Comparison of ENCODE assay signal across 20 cellular contexts in the genomic region with DNA sequence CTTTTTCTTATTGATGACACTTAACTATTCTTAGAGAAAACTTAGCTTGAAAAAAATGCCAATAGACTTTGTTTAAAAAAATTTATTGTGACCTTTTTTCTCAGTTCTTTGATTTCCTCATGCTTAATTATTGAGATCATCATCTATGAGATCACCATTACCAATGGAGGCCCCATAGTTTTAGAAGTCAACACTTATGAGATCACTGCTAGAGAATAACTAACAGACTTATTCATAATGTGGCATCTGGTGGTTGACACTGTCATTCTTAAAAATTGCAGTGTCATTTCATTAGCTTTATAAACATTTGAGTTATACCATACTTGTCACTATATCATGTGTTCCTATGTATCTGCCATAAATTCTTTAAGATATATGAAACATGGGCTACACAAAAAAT. TPM values are rescaled to one million over a fixed set of nuclear protein-coding genes. Genes with fewer than 3 reads are reported as not detected.
DNase-seq lines count a peak whose midpoint lies in the region; ATAC-seq, FAIRE-seq and TF ChIP-seq lines count a peak whose summit lies in the region.
"Had no signal": no experiment of that assay in that cellular context is flagged by ENCODE, and none has a peak within 500 bp of the region (broad histone marks: within the 10 kb centered on the region; RNA-seq: fewer than 3 reads in every experiment).

No MANE protein-coding gene starts in this region.

- H3K9me3 Mint-ChIP-seq in GM23338: no peaks in the 10 kb centered on the region

- no peaks in the 10 kb centered on the region for H3K36me3 ChIP-seq in SJCRH30
- H3K36me3 ChIP-seq in esophagus muscularis mucosa: no peaks in the 10 kb centered on the region
- no peaks in the 10 kb centered on the region for H3K36me3 ChIP-seq in prostate gland
- no peaks in the 10 kb centered on the region for H3K36me3 ChIP-seq in GM23338 (ENCODE audit: insufficient read depth)
- H3K36me3 ChIP-seq: BLaER1 treated with 17β-estradiol and CSF1 and Interleukin-3, amounts not matched to agents 10 nM and 100 nM; left lung; tibial artery had no signal

- TF ChIP-seq POLR2A in esophagus muscularis mucosa (IDR thresholded peaks at IDR 0.05; ENCODE audit: low read depth) (no peak), prostate gland (IDR thresholded peaks at IDR 0.05) (no peak), H54 (IDR thresholded peaks at IDR 0.05; ENCODE audit: low read depth, low read length) (no peak)

- H3K4me2 ChIP-seq in GM23338: no peak overlapping the region
- H3K4me2 ChIP-seq: BLaER1 treated with 17β-estradiol and CSF1 and Interleukin-3, amounts not matched to agents 10 nM and 100 nM; smooth muscle cell had no signal

- peaks cover 12% of the 10 kb centered on the region for H3K4me1 Mint-ChIP-seq in GM23338
- H3K4me1 Mint-ChIP-seq: activated CD8-positive, alpha-beta memory T cell treated with anti-CD3 and anti-CD28 coated beads, Interleukin-2, amount 10 ng/mL, durations not matched to agents 7 days and 5 days had no signal

- H3K27me3 ChIP-seq in SJCRH30: no peaks in the 10 kb centered on the region
- H3K27me3 ChIP-seq in esophagus muscularis mucosa: no peaks in the 10 kb centered on the region
- no peaks in the 10 kb centered on the region for H3K27me3 ChIP-seq in prostate gland (replicated peaks; ENCODE audit: insufficient read depth)
- H3K27me3 ChIP-seq in GM23338 (ENCODE audit: insufficient read depth): no peaks in the 10 kb centered on the region
- H3K27me3 ChIP-seq: BLaER1 treated with 17β-estradiol and CSF1 and Interleukin-3, amounts not matched to agents 10 nM and 100 nM; left lung had no signal

- FAIRE-seq in H54 (lab: Jason Lieb, UNC): no peak

- peak; percentile 92 for DNase-seq in ELR (ENCODE audit: low read depth)
- no peak for DNase-seq in SJCRH30
- DNase-seq in esophagus muscularis mucosa (ENCODE audit: extremely low spot score): no peak
- no peak for DNase-seq in prostate gland (ENCODE audit: low spot score)
- DNase-seq in H54 (ENCODE audit: insufficient read length, low spot score): no peak
- no peak for DNase-seq in iPS-NIHi7 (ENCODE audit: extremely low spot score)
- DNase-seq in epidermal melanocyte (ENCODE audit: insufficient read length, low spot score): no peak
- no peak for DNase-seq in GM23338 (ENCODE audit: low spot score)
- DNase-seq: activated CD4-positive, alpha-beta T cell treated with anti-CD3 and anti-CD28 coated beads for 1 hour; activated CD8-positive, alpha-beta memory T cell treated with anti-CD3 and anti-CD28 coated beads, Interleukin-2, amount 10 ng/mL, durations not matched to agents 7 days and 5 days; aorta; DMS79 treated with DMSO at 0.1 percent for 48 hours; Karpas-422; left lung; NCI-H1417; tibial artery had no signal

- no peaks in the 10 kb centered on the region for H3F3A ChIP-seq in GM23338 (replicated peaks; ENCODE audit: low read depth)

- no peak overlapping the region for H3K4me3 Mint-ChIP-seq in GM23338
- H3K4me3 Mint-ChIP-seq: activated CD8-positive, alpha-beta memory T cell treated with anti-CD3 and anti-CD28 coated beads, Interleukin-2, amount 10 ng/mL, durations not matched to agents 7 days and 5 days had no signal

- H3K9me3 ChIP-seq in SJCRH30 (replicated peaks): no peaks in the 10 kb centered on the region
- no peaks in the 10 kb centered on the region for H3K9me3 ChIP-seq in esophagus muscularis mucosa
- H3K9me3 ChIP-seq in prostate gland: no peaks in the 10 kb centered on the region
- H3K9me3 ChIP-seq: left lung, tibial artery had no signal

- H3K9me2 ChIP-seq in GM23338 (ENCODE audit: insufficient read depth): no peaks in the 10 kb centered on the region

- TF ChIP-seq CTCF in esophagus muscularis mucosa (IDR thresholded peaks at IDR 0.05): no peak
- no peak for TF ChIP-seq CTCF in prostate gland (IDR thresholded peaks at IDR 0.05)
- TF ChIP-seq CTCF in GM23338 (conservative IDR thresholded peaks at IDR 0.05; ENCODE audit: low read depth in 2 of 2): no peak

- H3K27ac Mint-ChIP-seq in GM23338: no peak overlapping the region
- H3K27ac Mint-ChIP-seq: activated CD8-positive, alpha-beta memory T cell treated with anti-CD3 and anti-CD28 coated beads, Interleukin-2, amount 10 ng/mL, durations not matched to agents 7 days and 5 days had no signal

- no peaks in the 10 kb centered on the region for H3K36me3 Mint-ChIP-seq in GM23338 (ENCODE audit: low read depth)
- H3K36me3 Mint-ChIP-seq: activated CD8-positive, alpha-beta memory T cell treated with anti-CD3 and anti-CD28 coated beads, Interleukin-2, amount 10 ng/mL, durations not matched to agents 7 days and 5 days had no signal

- no peaks in the 10 kb centered on the region for H4K20me1 ChIP-seq in GM23338 (replicated peaks; ENCODE audit: insufficient read depth)
- H4K20me1 ChIP-seq: BLaER1 treated with 17β-estradiol and CSF1 and Interleukin-3, amounts not matched to agents 10 nM and 100 nM had no signal

- H3K79me2 ChIP-seq in GM23338 (replicated peaks; ENCODE audit: insufficient read depth): no peaks in the 10 kb centered on the region

- H3K27ac ChIP-seq in SJCRH30 (peak overlapping the region; percentile 33; the same call in 1 of the 2 replicates), esophagus muscularis mucosa (replicated peaks in 1 of 4) (peak overlapping the region in 3 of 4 donors; percentile 80 to 86 (median 84)), prostate gland (peak overlapping the region; percentile 71 to 75), GM23338 (ENCODE audit: low read depth) (no peak overlapping the region)
- H3K27ac ChIP-seq: BLaER1 treated with 17β-estradiol and CSF1 and Interleukin-3, amounts not matched to agents 10 nM and 100 nM; coronary artery; HL-60; left lung; tibial artery had no signal

- no peak for ATAC-seq in GM23338
- ATAC-seq: activated CD8-positive, alpha-beta memory T cell treated with anti-CD3 and anti-CD28 coated beads, Interleukin-2, amount 10 ng/mL, durations not matched to agents 7 days and 5 days; left lung had no signal

- intact Hi-C loops in esophagus muscularis mucosa (cut with DNase I) (no loop called here), prostate gland (cut with DNase I) (no loop called here)

- no peak overlapping the region for H2AFZ ChIP-seq in GM23338

- no peaks in the 10 kb centered on the region for H3K27me3 Mint-ChIP-seq in GM23338 (ENCODE audit: insufficient read depth, low read depth, poor library complexity)

- no peaks in the 10 kb centered on the region for H3K4me1 ChIP-seq in SJCRH30
- peaks cover 19 to 38% (median 32%) of the 10 kb centered on the region in 4 donors for H3K4me1 ChIP-seq in esophagus muscularis mucosa
- no peaks in the 10 kb centered on the region for H3K4me1 ChIP-seq in prostate gland (replicated peaks)
- H3K4me1 ChIP-seq in GM23338 (ENCODE audit: insufficient read depth): peaks cover 8% of the 10 kb centered on the region
- H3K4me1 ChIP-seq: BLaER1 treated with 17β-estradiol and CSF1 and Interleukin-3, amounts not matched to agents 10 nM and 100 nM; tibial artery had no signal

- no peak for TF ChIP-seq EP300 in esophagus muscularis mucosa (IDR thresholded peaks at IDR 0.05)

- no peak overlapping the region for H3K4me3 ChIP-seq in SJCRH30
- H3K4me3 ChIP-seq in esophagus muscularis mucosa: no peak overlapping the region
- H3K4me3 ChIP-seq in prostate gland: no peak overlapping the region
- no peak overlapping the region for H3K4me3 ChIP-seq in GM23338
- H3K4me3 ChIP-seq: BLaER1 treated with 17β-estradiol and CSF1 and Interleukin-3, amounts not matched to agents 10 nM and 100 nM; coronary artery; left lung; smooth muscle cell; tibial artery had no signal

TF ChIP-seq in GM23338, 12 proteins besides CTCF, POLR2A, EP300 and RAD21:
- no peak for TF ChIP-seq EZH2phosphoT487 (IDR thresholded peaks at IDR 0.05; ENCODE audit: unreplicated experiment)

RNA-seq across cellular contexts. Expression of gene FEM1C, which starts 14.9 kb away (rescaled TPM):
- 16.5 and 17.9 TPM in 2 replicates for total RNA-seq in SJCRH30 (2014; rRNA removed; shearing (Covaris generic))
- 10 to 100 TPM; 41.3 to 71.0 (median 51.5) TPM for total RNA-seq in esophagus muscularis mucosa
- 10 to 100 TPM; 17.4 to 20.8 TPM for total RNA-seq in prostate gland
- total RNA-seq in GM23338 (2014; rRNA removed; shearing (Covaris generic)): 21.6 and 22.3 TPM in 2 replicates
- 4.5 and 4.7 TPM in 2 replicates for polyA plus RNA-seq in GM23338 (2016; fragmentation: Nextera tagmentation; extraction: Ambion mirVana)

RNA-seq across cellular contexts. Expression of gene TICAM2, which starts 42.8 kb away (rescaled TPM):
- 0.10 and 0.13 TPM in 2 replicates for total RNA-seq in SJCRH30 (2014; rRNA removed; shearing (Covaris generic))
- total RNA-seq in esophagus muscularis mucosa (1 to 10 TPM; 1.2 to 3.0 (median 1.5) TPM), prostate gland (1 to 10 TPM; 1.9 TPM)
- total RNA-seq in GM23338 (2014; rRNA removed; shearing (Covaris generic)): not detected in 2 replicates
- 1.0 and 1.4 TPM in 2 replicates for polyA plus RNA-seq in GM23338 (2016; fragmentation: Nextera tagmentation; extraction: Ambion mirVana)
